8 cellular contexts compared by ENCODE assay signal in genomic region chr6:166957805-166958076, GRCh38. TPM values are rescaled to one million over a fixed set of nuclear protein-coding genes. Genes with fewer than 3 reads are reported as not detected.
A peak's percentile ranks its signal among the peaks of the same experiment; 100 is the strongest.
DNase-seq lines count a peak whose midpoint lies in the region; ATAC-seq and TF ChIP-seq lines count a peak whose summit lies in the region.

No MANE protein-coding gene starts in this region.

- no peaks in the 10 kb centered on the region for H3K9me3 ChIP-seq in fibroblast of lung (ENCODE audit: control insufficient read depth, insufficient read depth, low read depth, low read length)
- peaks cover 0 to 4% (median 0%) of the 10 kb centered on the region in 8 donors for H3K9me3 ChIP-seq in spleen

- peak; percentile 27 for DNase-seq in NCI-H146 (lab: John Stamatoyannopoulos, UW)
- no peak for DNase-seq in NCI-H146 treated with DMSO at 0.1 percent for 48 hours (lab: John Stamatoyannopoulos, UW; ENCODE audit: unreplicated experiment)
- DNase-seq in T-cell: no peak
- no peak for DNase-seq in fibroblast of lung (ENCODE audit: low read depth in 2 of 2)
- no peak for DNase-seq in spleen
- DNase-seq in GM10266 (ENCODE audit: extremely low spot score): no peak
- no peak for DNase-seq in NOMO-1 treated with DMSO at 0.1 percent for 48 hours (lab: John Stamatoyannopoulos, UW; ENCODE audit: unreplicated experiment)
- no peak for DNase-seq in posterior vena cava (ENCODE audit: low spot score)

- no peak overlapping the region for H2AFZ ChIP-seq in fibroblast of lung (ENCODE audit: low read length)

- H3K36me3 ChIP-seq in fibroblast of lung (ENCODE audit: control insufficient read depth, insufficient read depth, low read length) (no peaks in the 10 kb centered on the region), spleen (peaks cover 0 to 19% (median 0%) of the 10 kb centered on the region in 6 donors)

- H3K36me3 Mint-ChIP-seq in T-cell: peaks cover 10% of the 10 kb centered on the region

- intact Hi-C loops in spleen (cut with DNase I; ENCODE audit: low total_unique reads) (no loop called here), posterior vena cava (cut with DNase I) (loop anchor here in 1 of 2 donors (2.0 kb wide), 1 partner anchor 571 kb away; no protein-coding TSS in a partner anchor)

- H3K4me3 ChIP-seq in fibroblast of lung (replicated peaks in 1 of 4; ENCODE audit: control extremely low read depth in 1 of 4, insufficient read depth in 1 of 4, low read depth in 3 of 4, low read length in 4 of 4) (no peak overlapping the region), spleen (peak overlapping the region in 5 of 8 donors; percentile 99 to 100 (median 99))

- H3K4me3 Mint-ChIP-seq in T-cell: peak overlapping the region; percentile 92

- no peaks in the 10 kb centered on the region for H3K27me3 ChIP-seq in fibroblast of lung (ENCODE audit: control insufficient read depth, insufficient read depth, low read length)
- H3K27me3 ChIP-seq in spleen (replicated peaks in 1 of 7): no peaks in the 10 kb centered on the region

- CTCF ChIA-PET in T-cell (lab: Charles Lee): interaction anchor here (1.3 kb wide), 2 partner anchors 10 to 41 kb away, joined by 3 to 4 read pairs; partner anchors contain the start of gene CEP43 (in 1 of the 2)

- no peaks in the 10 kb centered on the region for H3K27me3 Mint-ChIP-seq in T-cell

- no peak for ATAC-seq in T-cell (replicated peaks in 1 of 4)

- WGBS in spleen, 5 donors: 72 to 88% (median 82%) methylated on average over 5 of the region's 5 CpGs

- no peak overlapping the region for H3K27ac ChIP-seq in fibroblast of lung (ENCODE audit: insufficient read depth, low read length)
- peak overlapping the region; percentile 94 to 100 (median 98) for H3K27ac ChIP-seq in spleen

- H3K4me2 ChIP-seq in fibroblast of lung (ENCODE audit: extremely low read depth, insufficient read depth, low read length): peak overlapping the region; percentile 85

- H3K27ac Mint-ChIP-seq in T-cell: peak overlapping the region; percentile 99

- TF ChIP-seq POLR2A in spleen (IDR thresholded peaks at IDR 0.05): no peak

- H3K4me1 ChIP-seq in fibroblast of lung (ENCODE audit: control insufficient read depth, extremely low read depth, insufficient read depth, low read length) (no peaks in the 10 kb centered on the region), spleen (peaks cover 18 to 75% (median 65%) of the 10 kb centered on the region in 6 donors)

- TF ChIP-seq CTCF in fibroblast of lung (conservative IDR thresholded peaks at IDR 0.05 in 1 of 2, IDR thresholded peaks at IDR 0.05 in 1 of 2; ENCODE audit: low read depth in 1 of 2, low read length in 2 of 2) (no peak), spleen (IDR thresholded peaks at IDR 0.05 in 8 of 11, conservative IDR thresholded peaks at IDR 0.05 in 3 of 11) (no peak), GM10266 (IDR thresholded peaks at IDR 0.05; ENCODE audit: control insufficient read depth, insufficient read depth, low read depth, missing control alignments) (no peak)

- H3K9me3 Mint-ChIP-seq in T-cell: peaks cover 0 to 4% (median 2%) of the 10 kb centered on the region in 3 donors

- no peaks in the 10 kb centered on the region for H3K79me2 ChIP-seq in fibroblast of lung (ENCODE audit: control insufficient read depth, insufficient read depth, low read length)

- no peak overlapping the region for H3K9ac ChIP-seq in fibroblast of lung (ENCODE audit: insufficient read depth, low read length)

- H3K4me1 Mint-ChIP-seq in T-cell: peaks cover 57 to 66% (median 65%) of the 10 kb centered on the region in 3 donors

- POLR2A ChIA-PET in T-cell (lab: Charles Lee): interaction anchor here (0.5 to 0.6 kb wide), 3 partner anchors 10 to 623 kb away, joined by 3 to 7 read pairs (median 4); no protein-coding TSS in a partner anchor

- H4K20me1 ChIP-seq in fibroblast of lung (ENCODE audit: control insufficient read depth, extremely low read depth, insufficient read depth, low read length): no peaks in the 10 kb centered on the region

RNA-seq across cellular contexts. Expression of gene RNASET2, which starts 1.4 kb away (rescaled TPM):
- total RNA-seq in T-cell (100 to 1,000 TPM; 121 to 275 (median 252) TPM), fibroblast of lung (18.0 and 24.7 TPM in 2 replicates), spleen (100 to 1,000 TPM; 264 to 676 (median 373) TPM), posterior vena cava (10 to 100 TPM; 18.3 to 45.4 TPM)
- polyA plus RNA-seq in fibroblast of lung (12.9 and 13.0 TPM in 2 replicates), spleen (100 to 1,000 TPM; 242 to 392 (median 245) TPM)
- polyA plus RNA-seq in fibroblast of lung (2012): 12.0 and 13.1 TPM in 2 replicates
- polyA minus RNA-seq in fibroblast of lung (ENCODE audit: low replicate concordance): 6.4 and 7.7 TPM in 2 replicates

RNA-seq across cellular contexts. Expression of gene CEP43, which starts 41.5 kb away (rescaled TPM):
- total RNA-seq in T-cell (10 to 100 TPM; 12.3 to 15.9 (median 14.8) TPM), fibroblast of lung (18.0 and 26.5 TPM in 2 replicates), spleen (10 to 100 TPM; 13.1 to 21.8 (median 17.7) TPM), posterior vena cava (1 to 10 TPM; 7.9 to 8.7 TPM)
- polyA plus RNA-seq in fibroblast of lung (11.2 and 16.5 TPM in 2 replicates), spleen (10 to 100 TPM in 1 of 3 donors, 1 to 10 TPM in 2; 9.0 to 10.6 (median 9.0) TPM)
- polyA plus RNA-seq in fibroblast of lung (2012): 7.5 and 10.6 TPM in 2 replicates
- 0.27 and 1.4 TPM in 2 replicates for polyA minus RNA-seq in fibroblast of lung (ENCODE audit: low replicate concordance)

Comparison
In these comparisons a context has a peak if more than half of its experiments do, and no peak if none do; other contexts are left out.
1. H3K4me3 ChIP-seq: peak in spleen (5 of 8); none in fibroblast of lung (0 of 4).